In genomic region chr17:66347661-66348604, GRCh38 we compare ENCODE assay signal across 1 cellular context.
TF ChIP-seq lines count a peak whose summit lies in the region.

No MANE protein-coding gene starts in this region.

TF ChIP-seq in SK-N-SH, 30 proteins besides CTCF, POLR2A, EP300 and RAD21 (continued from another document):
- TF ChIP-seq REST (IDR thresholded peaks at IDR 0.05; ENCODE audit: low read depth, low read length) (no peak), RXRA (IDR thresholded peaks at IDR 0.05; ENCODE audit: borderline replicate concordance, low read depth) (no peak), GABPA (IDR thresholded peaks at IDR 0.05; ENCODE audit: low read depth) (no peak), EZH2phosphoT487 (IDR thresholded peaks at IDR 0.05; ENCODE audit: borderline replicate concordance, low read depth) (no peak), CHD2 (IDR thresholded peaks at IDR 0.05; ENCODE audit: low read length, partially characterized antibody) (no peak), MEF2A (IDR thresholded peaks at IDR 0.05; ENCODE audit: borderline replicate concordance, low read depth) (no peak)
